In genomic region chr4:8961388-8961787, GRCh38 we compare ENCODE assay signal across 8 cellular contexts.
DNase-seq lines count a peak whose midpoint lies in the region; ATAC-seq and TF ChIP-seq lines count a peak whose summit lies in the region.
"Not testable (repeated sequence)": the region's sequence is repeated elsewhere in the genome, so short reads cannot be mapped to it uniquely, and the experiment has no call there.

No MANE protein-coding gene starts in this region.

- not testable (repeated sequence) for H3K9me2 ChIP-seq in MM.1S (replicated peaks; ENCODE audit: insufficient read depth, low read length)

- H3K4me3 ChIP-seq in MM.1S (ENCODE audit: low read length); SJSA1; endodermal cell (ENCODE audit: low read length); kidney epithelial cell (ENCODE audit: low read depth, low read length); retinal pigment epithelial cell (ENCODE audit: low read length); upper lobe of left lung: not testable (repeated sequence)

- H4K20me1 ChIP-seq in MM.1S (ENCODE audit: insufficient read depth, low read length), result not testable (repeated sequence)

- DNase-seq in GDM1 (lab: John Stamatoyannopoulos, UW), result peak; percentile 25
- DNase-seq in MM.1S, result peak; percentile 87
- DNase-seq in SJSA1 (ENCODE audit: low read depth in 1 of 2, low spot score in 2 of 2), result peak; percentile 2 to 52
- peak; percentile 53 for DNase-seq in activated T-cell treated with anti-CD3 and anti-CD28 coated beads for 48 hours (ENCODE audit: low read depth)
- DNase-seq in endodermal cell, result peak; percentile 93
- not testable (repeated sequence) for DNase-seq in kidney epithelial cell (ENCODE audit: low read depth); retinal pigment epithelial cell (ENCODE audit: low read depth)
- DNase-seq in upper lobe of left lung, result peak; percentile 77

- peak overlapping the region; percentile 68; the same call in 1 of the 2 replicates for H3K27ac ChIP-seq in MM.1S (ENCODE audit: low read length)
- not testable (repeated sequence) for H3K27ac ChIP-seq in SJSA1; endodermal cell (ENCODE audit: low read depth, low read length); upper lobe of left lung

- not testable (repeated sequence) for H2AFZ ChIP-seq in MM.1S (ENCODE audit: low read length)

- TF ChIP-seq CTCF in MM.1S (IDR thresholded peaks at IDR 0.05; ENCODE audit: low read length), result peak; percentile 34
- TF ChIP-seq CTCF in endodermal cell (conservative IDR thresholded peaks at IDR 0.05), result peak; percentile 74
- peak; percentile 14 for TF ChIP-seq CTCF in kidney epithelial cell (IDR thresholded peaks at IDR 0.05; ENCODE audit: insufficient read depth, low read length, poor library complexity, severe bottlenecking)
- peak; percentile 32 for TF ChIP-seq CTCF in retinal pigment epithelial cell (conservative IDR thresholded peaks at IDR 0.05; ENCODE audit: low read depth, low read length)
- TF ChIP-seq CTCF in upper lobe of left lung (IDR thresholded peaks at IDR 0.05), result peak in 5 of 6 experiments; percentile 33 to 69 (median 38)

- not testable (repeated sequence) for H3K4me1 ChIP-seq in MM.1S (ENCODE audit: low read length); SJSA1 (replicated peaks); endodermal cell (ENCODE audit: control insufficient read depth, insufficient read depth, low read length)
- H3K4me1 ChIP-seq in upper lobe of left lung, result peaks cover 0 to 11% (median 2%) of the 10 kb centered on the region in 4 donors

- peak overlapping the region; percentile 34; the same call in 1 of the 2 replicates for H3K4me2 ChIP-seq in MM.1S (ENCODE audit: low read depth, low read length)

- ATAC-seq in upper lobe of left lung (ENCODE audit: low FRiP score in 2 of 2), result not testable (repeated sequence)

- 21 to 40% methylated on average over 6 to 10 of the region's 10 CpGs for WGBS in endodermal cell (ENCODE audit: insufficient coverage in 1 of 2, insufficient read length in 1 of 2), 2 experiments
- 13% methylated on average over 10 of the region's 10 CpGs; no CpG with 5 or more reads in 1 of the 2 donors for whole genome bisulfite sequencing in upper lobe of left lung, 2 donors

- H3F3A ChIP-seq in MM.1S (ENCODE audit: insufficient read depth, low read length), result not testable (repeated sequence)

- H3K27me3 ChIP-seq in MM.1S (replicated peaks; ENCODE audit: insufficient read depth, low read length); SJSA1 (replicated peaks); endodermal cell (ENCODE audit: control insufficient read depth, insufficient read depth, low read length, poor library complexity, severe bottlenecking); kidney epithelial cell (ENCODE audit: control insufficient read depth, insufficient read depth, low read length); upper lobe of left lung: not testable (repeated sequence)

- H3K4me1 Mint-ChIP-seq in endodermal cell, result not testable (repeated sequence)

- TF ChIP-seq EP300 in upper lobe of left lung (IDR thresholded peaks at IDR 0.05), result not testable (repeated sequence)

- H3K36me3 ChIP-seq in MM.1S (replicated peaks; ENCODE audit: insufficient read depth, low read length); SJSA1; endodermal cell (ENCODE audit: control insufficient read depth, insufficient read depth, low read length); kidney epithelial cell (ENCODE audit: control insufficient read depth, insufficient read depth, low read length); upper lobe of left lung: not testable (repeated sequence)

- peaks cover 27% of the 10 kb centered on the region for H3K27me3 Mint-ChIP-seq in endodermal cell (ENCODE audit: insufficient read depth)

- not testable (repeated sequence) for H3K4me3 Mint-ChIP-seq in endodermal cell

- peaks cover 39% of the 10 kb centered on the region for H3K9me3 Mint-ChIP-seq in endodermal cell

- not testable (repeated sequence) for H3K9ac ChIP-seq in MM.1S (ENCODE audit: low read length); endodermal cell (ENCODE audit: extremely low read depth, low read length, poor library complexity, severe bottlenecking)

- not testable (repeated sequence) for H3K27ac Mint-ChIP-seq in endodermal cell

- not testable (repeated sequence) for TF ChIP-seq POLR2A in upper lobe of left lung (IDR thresholded peaks at IDR 0.05)

- not testable (repeated sequence) for H3K79me2 ChIP-seq in MM.1S (ENCODE audit: low read length)

- not testable (repeated sequence) for H3K9me3 ChIP-seq in MM.1S (replicated peaks; ENCODE audit: insufficient read depth, low read length); SJSA1 (replicated peaks); endodermal cell (ENCODE audit: control insufficient read depth, low read length); upper lobe of left lung

- not testable (repeated sequence) for H3K36me3 Mint-ChIP-seq in endodermal cell (ENCODE audit: low read depth)

Comparison
In these comparisons a context has a peak if more than half of its experiments do, and no peak if none do; other contexts are left out.
1. CTCF ChIP-seq: peak in every context shown above with its lines; median percentile 74 in endodermal cell; 38 in upper lobe of left lung; 34 in MM.1S; 32 in retinal pigment epithelial cell; 14 in kidney epithelial cell.